20 cellular contexts compared by ENCODE assay signal in the genomic region with DNA sequence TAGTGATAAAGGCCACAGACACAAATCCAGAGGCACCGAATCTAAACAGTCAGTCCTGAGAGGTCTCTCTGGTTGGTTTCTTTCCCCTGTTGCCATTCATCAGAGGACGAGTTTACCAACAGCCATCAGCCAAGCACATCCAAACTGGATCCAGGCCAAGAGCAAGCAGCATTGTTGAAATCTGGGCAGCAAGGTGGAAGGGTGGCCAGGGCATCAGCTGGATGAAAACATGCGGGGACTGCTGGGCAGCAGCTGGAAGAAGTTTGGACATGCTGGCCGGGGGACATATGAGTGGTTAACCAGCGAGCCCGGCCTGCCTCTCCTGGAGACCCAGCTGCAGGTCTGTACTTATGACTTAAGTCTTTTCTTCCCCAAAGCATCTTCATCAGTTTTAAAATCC.
DNase-seq lines count a peak whose midpoint lies in the region; ATAC-seq and TF ChIP-seq lines count a peak whose summit lies in the region.
"Had no signal": no experiment of that assay in that cellular context is flagged by ENCODE, and none has a peak within 500 bp of the region (broad histone marks: within the 10 kb centered on the region; RNA-seq: fewer than 3 reads in every experiment).

Gene SMIM28 (plus strand): TSS at position 62 of the 400 bp plus-strand sequence. CDS start 168 bp downstream, at position 230.

- H3K4me1 Mint-ChIP-seq in nephron progenitor cell: peaks cover 5% of the 10 kb centered on the region
- no peaks in the 10 kb centered on the region for H3K4me1 Mint-ChIP-seq in stimulated activated memory B cell treated with anti-CD40 and anti-IgM and Interleukin-4, amounts not matched to agents 10 μg/mL and 1 μg/mL and 100 μg/mL, for 72 hours

- TF ChIP-seq CTCF in nephron progenitor cell (IDR thresholded peaks at IDR 0.05) (no peak), brain microvascular endothelial cell (IDR thresholded peaks at IDR 0.05; ENCODE audit: low read depth, low read length, missing control alignments) (no peak)

- no peaks in the 10 kb centered on the region for H3K27me3 ChIP-seq in brain microvascular endothelial cell (replicated peaks)
- H3K27me3 ChIP-seq: adrenal gland, breast epithelium, stomach had no signal

- no peak within 1 kb of the TSS for H3K27ac ChIP-seq in brain microvascular endothelial cell
- H3K27ac ChIP-seq: adrenal gland, breast epithelium, SJSA1, stomach had no signal

- peak within 1 kb of the TSS; percentile 34 for H3K27ac Mint-ChIP-seq in nephron progenitor cell
- H3K27ac Mint-ChIP-seq in stimulated activated memory B cell treated with anti-CD40 and anti-IgM and Interleukin-4, amounts not matched to agents 10 μg/mL and 1 μg/mL and 100 μg/mL, for 72 hours: no peak within 1 kb of the TSS
- H3K27ac Mint-ChIP-seq: type B pancreatic cell had no signal

- no peaks in the 10 kb centered on the region for H3K36me3 ChIP-seq in brain microvascular endothelial cell (replicated peaks)
- H3K36me3 ChIP-seq: adrenal gland, breast epithelium, SJSA1, stomach had no signal

- no peak for ATAC-seq in GM19324 (IDR thresholded peaks at IDR 0.05; ENCODE audit: low FRiP score, unreplicated experiment)
- ATAC-seq in stimulated activated memory B cell treated with anti-CD40 and anti-IgM and Interleukin-4, amounts not matched to agents 10 μg/mL and 1 μg/mL and 100 μg/mL, for 72 hours: no peak
- ATAC-seq: Panc1 had no signal

- H3K4me3 ChIP-seq in brain microvascular endothelial cell (ENCODE audit: low read depth, low read length): no peak within 1 kb of the TSS
- H3K4me3 ChIP-seq: adrenal gland, breast epithelium, SJSA1, smooth muscle cell, stomach had no signal

- H3K9me3 Mint-ChIP-seq in nephron progenitor cell: no peaks in the 10 kb centered on the region
- no peaks in the 10 kb centered on the region for H3K9me3 Mint-ChIP-seq in stimulated activated memory B cell treated with anti-CD40 and anti-IgM and Interleukin-4, amounts not matched to agents 10 μg/mL and 1 μg/mL and 100 μg/mL, for 72 hours
- H3K9me3 Mint-ChIP-seq: type B pancreatic cell had no signal

- H3K4me3 Mint-ChIP-seq in nephron progenitor cell: no peak within 1 kb of the TSS
- no peak within 1 kb of the TSS for H3K4me3 Mint-ChIP-seq in stimulated activated memory B cell treated with anti-CD40 and anti-IgM and Interleukin-4, amounts not matched to agents 10 μg/mL and 1 μg/mL and 100 μg/mL, for 72 hours
- H3K4me3 Mint-ChIP-seq: type B pancreatic cell had no signal

- in situ Hi-C loops in brain microvascular endothelial cell (cut with HindIII; ENCODE audit: low pct_ligation_motif_present, low sequenced_read_pairs): no loop called here

- peaks cover 3% of the 10 kb centered on the region for H3K27me3 Mint-ChIP-seq in nephron progenitor cell (ENCODE audit: low read depth, poor library complexity)
- H3K27me3 Mint-ChIP-seq in stimulated activated memory B cell treated with anti-CD40 and anti-IgM and Interleukin-4, amounts not matched to agents 10 μg/mL and 1 μg/mL and 100 μg/mL, for 72 hours: peaks cover 8% of the 10 kb centered on the region
- H3K27me3 Mint-ChIP-seq: type B pancreatic cell had no signal

- DNase-seq in DMS79 (lab: John Stamatoyannopoulos, UW) (peak; percentile 68), NCI-H128 (lab: John Stamatoyannopoulos, UW; ENCODE audit: unreplicated experiment) (peak; percentile 6), NCI-H69 (lab: John Stamatoyannopoulos, UW) (peak; percentile 90), nephron progenitor cell (no peak), OCI-M2 (lab: John Stamatoyannopoulos, UW; ENCODE audit: unreplicated experiment) (no peak), brain microvascular endothelial cell (no peak)
- DNase-seq: activated gamma-delta T cell treated with Interleukin-2 at 50 U/mL for 16 hours; adrenal gland; cortex of kidney; NCI-H187; NCI-H82; stimulated activated CD4-positive, alpha-beta T cell treated with anti-CD3 and anti-CD28 coated beads, Interleukin-2, amount 100 ng/mL, for 48 hours; stomach had no signal

- no peaks in the 10 kb centered on the region for H3K36me3 Mint-ChIP-seq in nephron progenitor cell (ENCODE audit: low read depth)
- H3K36me3 Mint-ChIP-seq in stimulated activated memory B cell treated with anti-CD40 and anti-IgM and Interleukin-4, amounts not matched to agents 10 μg/mL and 1 μg/mL and 100 μg/mL, for 72 hours: no peaks in the 10 kb centered on the region
- H3K36me3 Mint-ChIP-seq: type B pancreatic cell had no signal

Comparison
In these comparisons a context has a peak if more than half of its experiments do, and no peak if none do; other contexts are left out.
1. DNase-seq: peak in DMS79 (single experiment), NCI-H128 (single experiment) and NCI-H69 (single experiment); none in nephron progenitor cell (single experiment), OCI-M2 (single experiment) and brain microvascular endothelial cell (single experiment).